27 cellular contexts compared by ENCODE assay signal in the genomic region with DNA sequence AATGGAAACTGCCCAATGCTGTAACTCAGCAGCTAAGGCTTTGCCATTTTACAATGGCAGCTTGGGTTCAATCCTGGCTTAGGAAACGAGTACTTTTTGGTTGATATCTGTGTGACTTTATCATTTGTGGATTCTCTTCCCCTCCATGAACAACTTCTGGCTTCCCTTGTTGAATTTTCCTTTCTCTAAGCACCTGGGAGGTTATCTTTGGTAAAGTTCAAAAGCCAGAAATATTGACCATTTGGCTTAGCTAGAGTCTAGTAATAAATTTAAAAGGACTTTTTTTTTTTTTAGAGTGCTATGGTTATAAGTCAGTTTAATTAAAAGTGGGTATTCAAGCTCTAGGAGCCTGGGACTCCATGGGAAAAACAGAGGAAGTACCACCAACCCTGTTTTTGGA.
"Had no signal": no experiment of that assay in that cellular context is flagged by ENCODE, and none has a peak within 500 bp of the region (broad histone marks: within the 10 kb centered on the region; RNA-seq: fewer than 3 reads in every experiment).

No MANE protein-coding gene starts in this region.

- H3K36me3 ChIP-seq: stomach, suprapubic skin, thoracic aorta, thyroid gland, tibial artery, tibial nerve, transverse colon, upper lobe of left lung, upper lobe of right lung, uterus, vagina had no signal

- H3K4me3 ChIP-seq: stomach, suprapubic skin, testis, thoracic aorta, thyroid gland, tibial artery, tibial nerve, transverse colon, upper lobe of left lung, upper lobe of right lung, uterus, vagina had no signal

- H3K9me3 ChIP-seq: suprapubic skin, testis, thoracic aorta, thyroid gland, tibial artery, tibial nerve, transverse colon, upper lobe of left lung, upper lobe of right lung, uterus, vagina had no signal

- ATAC-seq: stimulated activated effector memory CD8-positive, alpha-beta T cell treated with anti-CD3 and anti-CD28 coated beads, Interleukin-12 subunit alpha, Interleukin-12 subunit beta, amount 100 ng/mL, for 72 hours; stimulated activated memory B cell treated with anti-CD40 and anti-IgM and Interleukin-4, amounts not matched to agents 10 μg/mL and 1 μg/mL and 100 μg/mL, for 72 hours; stimulated activated naive B cell treated with anti-CD40 and anti-IgM and Interleukin-4, amounts not matched to agents 10 μg/mL and 1 μg/mL and 100 μg/mL, for 72 hours; stimulated activated naive CD8-positive, alpha-beta T cell treated with anti-CD3 and anti-CD28 coated beads, Interleukin-15, amount 100 ng/mL, for 72 hours; stimulated activated naive CD8-positive, alpha-beta T cell treated with anti-CD3 and anti-CD28 coated beads, Interleukin-15, Interleukin-2, amounts not matched to agents 100 U/mL and 50 U/mL, for 24 hours; upper lobe of right lung had no signal

- H3K27me3 ChIP-seq: stomach, suprapubic skin, testis, thyroid gland, tibial artery, tibial nerve, transverse colon, upper lobe of left lung, upper lobe of right lung, uterus, vagina had no signal

- H3K27ac ChIP-seq: stomach, suprapubic skin, testis, thoracic aorta, thyroid gland, tibial artery, tibial nerve, transverse colon, upper lobe of left lung, upper lobe of right lung, uterus, vagina had no signal

- FAIRE-seq: urothelium cell line had no signal

- DNase-seq: stimulated activated CD4-positive, alpha-beta T cell treated with anti-CD3 and anti-CD28 coated beads, Interleukin-2, amount 100 ng/mL, for 48 hours; stimulated activated CD4-positive, alpha-beta T cell treated with anti-CD3 and anti-CD28 coated beads, Interleukin-4, amount 100 ng/mL, for 1 hour; stimulated activated CD4-positive, alpha-beta T cell treated with anti-CD3 and anti-CD28 coated beads, Interleukin-4, amount 100 ng/mL, for 24 hours; stimulated activated CD4-positive, alpha-beta T cell treated with anti-CD3 and anti-CD28 coated beads, Interleukin-4, amount 100 ng/mL, for 4 hours; stimulated activated CD8-positive, alpha-beta memory T cell treated with anti-CD3 and anti-CD28 coated beads, Interleukin-4, amount 100 ng/mL, for 48 hours; stimulated activated naive B cell treated with anti-CD40 and anti-IgM and Interleukin-4, amounts not matched to agents 10 μg/mL and 1 μg/mL and 100 μg/mL, for 72 hours; stimulated activated naive CD4-positive, alpha-beta T cell; stimulated activated naive CD4-positive, alpha-beta T cell treated with Interleukin-2 at 50 U/mL for 16 hours; stimulated activated naive CD8-positive, alpha-beta T cell treated with anti-CD3 and anti-CD28 coated beads, Interleukin-15, amount 100 ng/mL, for 72 hours; stimulated activated naive CD8-positive, alpha-beta T cell treated with anti-CD3 and anti-CD28 coated beads, Interleukin-15, Interleukin-2, amounts not matched to agents 100 U/mL and 50 U/mL, for 24 hours; stomach; substantia nigra; testis; thyroid gland; tibial artery; transverse colon; trophoblast cell; upper lobe of left lung; upper lobe of right lung; uterus had no signal

- H3K4me1 ChIP-seq: stomach, suprapubic skin, testis, thyroid gland, tibial nerve, transverse colon, upper lobe of left lung, upper lobe of right lung, uterus, vagina had no signal
